Comparison of ENCODE assay signal across 13 cellular contexts in genomic region chr1:54325705-54326461, GRCh38.
DNase-seq lines count a peak whose midpoint lies in the region; ATAC-seq, FAIRE-seq and TF ChIP-seq lines count a peak whose summit lies in the region.
"Had no signal": no experiment of that assay in that cellular context is flagged by ENCODE, and none has a peak within 500 bp of the region (broad histone marks: within the 10 kb centered on the region; RNA-seq: fewer than 3 reads in every experiment).

No MANE protein-coding gene starts in this region.

- H3K4me1 Mint-ChIP-seq in Caco-2 (ENCODE audit: low read depth, unreplicated experiment), result peaks cover 18% of the 10 kb centered on the region

- H3K9me3 Mint-ChIP-seq in Caco-2 (ENCODE audit: unreplicated experiment), result no peaks in the 10 kb centered on the region

- no peaks in the 10 kb centered on the region for H3K9me3 ChIP-seq in Caco-2
- no peaks in the 10 kb centered on the region for H3K9me3 ChIP-seq in endothelial cell of umbilical vein (replicated peaks; ENCODE audit: control insufficient read depth, insufficient read depth, low read length)
- no peaks in the 10 kb centered on the region for H3K9me3 ChIP-seq in ovary
- H3K9me3 ChIP-seq: thyroid gland had no signal

- no peak for ATAC-seq in HG02610 (IDR thresholded peaks at IDR 0.05; ENCODE audit: unreplicated experiment)
- ATAC-seq in HG02938 (IDR thresholded peaks at IDR 0.05; ENCODE audit: unreplicated experiment), result no peak
- ATAC-seq in GM18909 (IDR thresholded peaks at IDR 0.05; ENCODE audit: poor library complexity, unreplicated experiment), result no peak

- no peak overlapping the region for H3K4me3 Mint-ChIP-seq in Caco-2 (ENCODE audit: unreplicated experiment)

- H3K36me3 ChIP-seq in Caco-2 (ENCODE audit: control insufficient read depth, insufficient read depth, low read length) (no peaks in the 10 kb centered on the region; the same call in 1 of the 2 replicates), endothelial cell of umbilical vein (ENCODE audit: control insufficient read depth in 2 of 2, extremely low read depth in 1 of 2, insufficient read depth in 2 of 2, low read length in 2 of 2) (no peaks in the 10 kb centered on the region), ovary (no peaks in the 10 kb centered on the region)
- H3K36me3 ChIP-seq: thyroid gland had no signal

- no peak overlapping the region for H3K9ac ChIP-seq in endothelial cell of umbilical vein (replicated peaks; ENCODE audit: extremely low read depth, insufficient read depth, low read length)

- H3K4me1 ChIP-seq in Caco-2, result peaks cover 17% of the 10 kb centered on the region
- H3K4me1 ChIP-seq in endothelial cell of umbilical vein (ENCODE audit: control insufficient read depth, extremely low read depth, insufficient read depth, low read length), result peaks cover 35% of the 10 kb centered on the region
- H3K4me1 ChIP-seq in ovary (ENCODE audit: insufficient read depth), result peaks cover 69% of the 10 kb centered on the region

- no peak overlapping the region for H3K4me3 ChIP-seq in Caco-2 (ENCODE audit: low read depth, low read length)
- H3K4me3 ChIP-seq in endothelial cell of umbilical vein (replicated peaks in 1 of 3; ENCODE audit: insufficient read depth in 1 of 3, low read depth in 1 of 3, low read length in 3 of 3), result no peak overlapping the region
- H3K4me3 ChIP-seq in ovary, result no peak overlapping the region
- H3K4me3 ChIP-seq: thyroid gland had no signal

- no peak for TF ChIP-seq POLR2A in endothelial cell of umbilical vein (IDR thresholded peaks at IDR 0.05; ENCODE audit: low read depth, low read length)
- no peak for TF ChIP-seq POLR2A in ovary (IDR thresholded peaks at IDR 0.05)
- no peak for TF ChIP-seq POLR2A in H54 (IDR thresholded peaks at IDR 0.05; ENCODE audit: low read depth, low read length)

- CTCF ChIA-PET in Caco-2 (lab: Charles Lee), result interaction anchor here (0.6 kb wide), 1 partner anchor 163 kb away, joined by 3 read pairs; no protein-coding TSS in a partner anchor
- CTCF ChIA-PET in endothelial cell of umbilical vein (lab: Charles Lee), result interaction anchor here (0.6 to 3.4 kb wide), 8 partner anchors 9 to 366 kb away, joined by 3 to 15 read pairs (median 4); no protein-coding TSS in a partner anchor

- FAIRE-seq in endothelial cell of umbilical vein (lab: Jason Lieb, UNC) (peak; percentile 96), H54 (lab: Jason Lieb, UNC) (no peak)
- FAIRE-seq: GM12891, kidney had no signal

- H3K27ac ChIP-seq in endothelial cell of umbilical vein (ENCODE audit: insufficient read depth, low read depth, low read length), result peak overlapping the region; percentile 27
- H3K27ac ChIP-seq in ovary, result peak overlapping the region; percentile 57 to 75

- H3K79me2 ChIP-seq in endothelial cell of umbilical vein (ENCODE audit: control insufficient read depth, insufficient read depth, low read length), result peaks cover 62% of the 10 kb centered on the region

- H3K36me3 Mint-ChIP-seq in Caco-2 (ENCODE audit: insufficient read depth, unreplicated experiment), result no peaks in the 10 kb centered on the region

- POLR2A ChIA-PET in Caco-2 (lab: Charles Lee), result interaction anchor here (0.5 kb wide), 1 partner anchor 13 kb away, joined by 7 read pairs; no protein-coding TSS in a partner anchor
- POLR2A ChIA-PET in endothelial cell of umbilical vein (lab: Charles Lee), result interaction anchor here (0.6 kb wide), 1 partner anchor 13 kb away, joined by 3 read pairs; no protein-coding TSS in a partner anchor

- TF ChIP-seq EP300 in ovary (IDR thresholded peaks at IDR 0.05), result no peak

- intact Hi-C loops in Caco-2 (cut with micrococcal nuclease; ENCODE audit: unreplicated experiment), result no loop called here
- intact Hi-C loops in endothelial cell of umbilical vein (cut with micrococcal nuclease), result no loop called here
- intact Hi-C loops in ovary (cut with DNase I), result loop anchor here in 2 of 4 donors (5.0 to 10.0 kb wide), 3 partner anchors 34 to 59 kb away; no protein-coding TSS in a partner anchor

- no peak for TF ChIP-seq CTCF in Caco-2 (IDR thresholded peaks at IDR 0.05; ENCODE audit: insufficient read depth in 1 of 2, low read depth in 1 of 2, low read length in 1 of 2, severe bottlenecking in 1 of 2, unreplicated experiment in 1 of 2)
- TF ChIP-seq CTCF in endothelial cell of umbilical vein (IDR thresholded peaks at IDR 0.05; ENCODE audit: extremely low read depth in 1 of 2, insufficient read depth in 1 of 2, low read depth in 1 of 2, low read length in 2 of 2), result no peak
- TF ChIP-seq CTCF in ovary (IDR thresholded peaks at IDR 0.05), result no peak

- H3K4me2 ChIP-seq in endothelial cell of umbilical vein (ENCODE audit: insufficient read depth, low read length), result peak overlapping the region; percentile 9

- WGBS in ovary, 3 donors, result 70 to 82% (median 77%) methylated on average over 20 of the region's 20 CpGs

- no peak for DNase-seq in Caco-2
- DNase-seq in NCI-H2171 treated with DMSO at 0.1 percent for 48 hours (lab: John Stamatoyannopoulos, UW), result peak; percentile 91
- peak; percentile 61 for DNase-seq in endothelial cell of umbilical vein (ENCODE audit: low read depth, low spot score)
- DNase-seq in ovary, result peak in 1 of 5 donors; percentile 28
- DNase-seq in H54 (ENCODE audit: insufficient read length, low spot score), result no peak
- DNase-seq: activated CD4-positive, CD25-positive, alpha-beta regulatory T cell; activated naive CD4-positive, alpha-beta T cell treated with Interleukin-2 at 50 U/mL for 16 hours; kidney; thyroid gland had no signal

- dilution Hi-C loops in endothelial cell of umbilical vein (cut with MboI; ENCODE audit: extremely low pct_ligation_motif_present, low sequenced_read_pairs), result no loop called here

- H3K27me3 ChIP-seq in Caco-2 (replicated peaks; ENCODE audit: control insufficient read depth, insufficient read depth, low read length) (no peaks in the 10 kb centered on the region), endothelial cell of umbilical vein (ENCODE audit: control insufficient read depth in 2 of 2, insufficient read depth in 2 of 2, low read length in 2 of 2) (no peaks in the 10 kb centered on the region), ovary (no peaks in the 10 kb centered on the region)
- H3K27me3 ChIP-seq: thyroid gland had no signal

- H4K20me1 ChIP-seq in endothelial cell of umbilical vein (replicated peaks; ENCODE audit: control insufficient read depth, extremely low read depth, insufficient read depth, low read length), result peaks cover 2% of the 10 kb centered on the region

- H3K27me3 Mint-ChIP-seq in Caco-2 (ENCODE audit: insufficient read depth, unreplicated experiment), result no peaks in the 10 kb centered on the region

- H2AFZ ChIP-seq in endothelial cell of umbilical vein (ENCODE audit: low read depth, low read length), result no peak overlapping the region

- no TSS peak for BruUV-seq in Caco-2 (replicated peaks; lab: Mats Ljungman, UMichigan)
- BruUV-seq in endothelial cell of umbilical vein (replicated peaks; lab: Mats Ljungman, UMichigan), result no TSS peak

- peak overlapping the region; percentile 56 for H3K27ac Mint-ChIP-seq in Caco-2 (ENCODE audit: unreplicated experiment)

- no peaks in the 10 kb centered on the region for H3K9me1 ChIP-seq in endothelial cell of umbilical vein (replicated peaks; ENCODE audit: control insufficient read depth, extremely low read depth, insufficient read depth, low read length)

TF ChIP-seq in endothelial cell of umbilical vein, 7 proteins besides CTCF, POLR2A, EP300 and RAD21:
- TF ChIP-seq FOS (IDR thresholded peaks at IDR 0.05; ENCODE audit: borderline replicate concordance, insufficient read depth, low read length) (peak; percentile 69), MYC (IDR thresholded peaks at IDR 0.05; ENCODE audit: low read depth, low read length) (no peak), EZH2 (IDR thresholded peaks at IDR 0.05; ENCODE audit: borderline replicate concordance, low read depth, low read length, severe bottlenecking) (no peak), POLR2AphosphoS5 (IDR thresholded peaks at IDR 0.05; ENCODE audit: insufficient read depth, low read depth, low read length) (peak; percentile 61), GATA2 (IDR thresholded peaks at IDR 0.05; ENCODE audit: insufficient read depth, insufficient read length, low read depth, low read length) (peak; percentile 85)

Comparison
In these comparisons a context has a peak if more than half of its experiments do, and no peak if none do; other contexts are left out.
1. DNase-seq: peak in NCI-H2171 treated with DMSO at 0.1 percent for 48 hours (single experiment) and endothelial cell of umbilical vein (single experiment); none in Caco-2 (0 of 2) and H54 (single experiment).